8 cellular contexts compared by ENCODE assay signal in the genomic region with DNA sequence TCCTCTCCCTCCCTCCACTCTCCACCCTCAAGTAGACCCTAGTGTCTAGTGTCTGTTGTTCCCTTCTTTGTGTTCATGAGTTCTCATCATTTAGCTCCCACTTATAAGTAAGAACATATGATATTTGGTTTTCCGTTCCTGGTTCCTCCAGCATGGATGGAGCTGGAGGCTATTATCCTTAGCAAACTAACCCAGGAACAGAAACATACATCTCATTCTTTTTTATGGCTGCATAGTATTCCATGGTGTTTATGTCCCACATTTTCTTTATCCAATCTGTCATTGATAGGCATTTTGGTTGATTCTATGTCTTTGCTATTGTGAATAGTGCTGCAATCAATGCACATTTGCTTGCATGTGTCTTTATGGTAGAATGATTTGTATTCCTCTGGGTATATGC. TPM values are rescaled to one million over a fixed set of nuclear protein-coding genes. Genes with fewer than 3 reads are reported as not detected.
"Had no signal": no experiment of that assay in that cellular context is flagged by ENCODE, and none has a peak within 500 bp of the region (broad histone marks: within the 10 kb centered on the region; RNA-seq: fewer than 3 reads in every experiment).

No MANE protein-coding gene starts in this region.

RNA-seq across cellular contexts. Expression of a gene that starts 4.2 kb away (rescaled TPM):
- total RNA-seq: M059J, NCI-H460, OCI-LY7, Right ventricle myocardium inferior, RPMI7951, SJCRH30, SK-MEL-5, T-cell had no signal

RNA-seq across cellular contexts. Expression of a gene that starts 23.1 kb away (rescaled TPM):
- total RNA-seq: M059J, NCI-H460, OCI-LY7, Right ventricle myocardium inferior, RPMI7951, SJCRH30, SK-MEL-5 had no signal

RNA-seq across cellular contexts. Expression of a gene that starts 43.1 kb away (rescaled TPM):
- total RNA-seq: M059J, NCI-H460, OCI-LY7, Right ventricle myocardium inferior, RPMI7951, SJCRH30, SK-MEL-5 had no signal

RNA-seq across cellular contexts. Expression of a gene that starts 50.6 kb away (rescaled TPM):
- total RNA-seq: M059J, NCI-H460, OCI-LY7, Right ventricle myocardium inferior, RPMI7951, SJCRH30, SK-MEL-5, T-cell had no signal
